8 cellular contexts compared by ENCODE assay signal in genomic region chr1:41918450-41919043, GRCh38. TPM values are rescaled to one million over a fixed set of nuclear protein-coding genes. Genes with fewer than 3 reads are reported as not detected.
DNase-seq lines count a peak whose midpoint lies in the region; ATAC-seq, FAIRE-seq and TF ChIP-seq lines count a peak whose summit lies in the region.

Gene HIVEP3 (minus strand): TSS chr1:41918922.

- DNase-seq in DMS79 (lab: John Stamatoyannopoulos, UW) (peak; percentile 49), NCI-H146 treated with DMSO at 0.1 percent for 48 hours (lab: John Stamatoyannopoulos, UW; ENCODE audit: unreplicated experiment) (peak; percentile 20), Right ventricle myocardium superior (no peak), pancreas (no peak)
- no peak for DNase-seq in activated T-helper 1 cell treated with anti-CD3 and anti-CD28 coated beads, Interleukin-12 subunit alpha, Interleukin-12 subunit beta, Interleukin-2, Interleukin-4 antibody, amounts not matched to agents 30 ng/mL and 10 ng/mL and 1 ng/mL, durations not matched to agents 14 hours and 24 hours and 36 hours (ENCODE audit: low spot score)
- DNase-seq in effector CD4-positive, alpha-beta T cell, result no peak

- H3K36me3 Mint-ChIP-seq in activated T-helper 1 cell treated with anti-CD3 and anti-CD28 coated beads, Interleukin-12 subunit alpha, Interleukin-12 subunit beta, Interleukin-2, Interleukin-4 antibody, amounts not matched to agents 30 ng/mL and 10 ng/mL and 1 ng/mL, durations not matched to agents 14 hours and 24 hours and 36 hours (ENCODE audit: low read depth), result peaks cover 5% of the 10 kb centered on the region

- H3K27me3 Mint-ChIP-seq in activated T-helper 1 cell treated with anti-CD3 and anti-CD28 coated beads, Interleukin-12 subunit alpha, Interleukin-12 subunit beta, Interleukin-2, Interleukin-4 antibody, amounts not matched to agents 30 ng/mL and 10 ng/mL and 1 ng/mL, durations not matched to agents 14 hours and 24 hours and 36 hours (ENCODE audit: insufficient read depth), result peaks cover 4% of the 10 kb centered on the region

- peak within 1 kb of the TSS in 3 of 4 donors; percentile 25 to 44 (median 35) for H3K27ac ChIP-seq in pancreas

- no peak for FAIRE-seq in pancreas (lab: Jason Lieb, UNC)

- no peaks in the 10 kb centered on the region for H3K27me3 ChIP-seq in pancreas

- no peaks in the 10 kb centered on the region for H3K36me3 ChIP-seq in pancreas

- H3K4me3 Mint-ChIP-seq in activated T-helper 1 cell treated with anti-CD3 and anti-CD28 coated beads, Interleukin-12 subunit alpha, Interleukin-12 subunit beta, Interleukin-2, Interleukin-4 antibody, amounts not matched to agents 30 ng/mL and 10 ng/mL and 1 ng/mL, durations not matched to agents 14 hours and 24 hours and 36 hours, result peak within 1 kb of the TSS; percentile 86

- ATAC-seq in Right ventricle myocardium superior (ENCODE audit: poor library complexity), result peak; percentile 51
- peak; percentile 62 to 75 (median 64) for ATAC-seq in pancreas
- ATAC-seq in GM21367 (IDR thresholded peaks at IDR 0.05; ENCODE audit: unreplicated experiment), result no peak
- no peak for ATAC-seq in HG03439 (IDR thresholded peaks at IDR 0.05; ENCODE audit: unreplicated experiment)

- no peaks in the 10 kb centered on the region for H3K9me3 ChIP-seq in pancreas

- peaks cover 73% of the 10 kb centered on the region for H3K4me1 Mint-ChIP-seq in activated T-helper 1 cell treated with anti-CD3 and anti-CD28 coated beads, Interleukin-12 subunit alpha, Interleukin-12 subunit beta, Interleukin-2, Interleukin-4 antibody, amounts not matched to agents 30 ng/mL and 10 ng/mL and 1 ng/mL, durations not matched to agents 14 hours and 24 hours and 36 hours (ENCODE audit: low read depth)

- peak within 1 kb of the TSS; percentile 95 for H3K27ac Mint-ChIP-seq in activated T-helper 1 cell treated with anti-CD3 and anti-CD28 coated beads, Interleukin-12 subunit alpha, Interleukin-12 subunit beta, Interleukin-2, Interleukin-4 antibody, amounts not matched to agents 30 ng/mL and 10 ng/mL and 1 ng/mL, durations not matched to agents 14 hours and 24 hours and 36 hours

- H3K4me3 ChIP-seq in pancreas, result peak within 1 kb of the TSS; percentile 56 to 72 (median 69)

- TF ChIP-seq CTCF in pancreas (IDR thresholded peaks at IDR 0.05), result no peak

- peaks cover 0 to 12% (median 0%) of the 10 kb centered on the region in 3 donors for H3K4me1 ChIP-seq in pancreas

- intact Hi-C loops in activated T-helper 1 cell treated with anti-CD3 and anti-CD28 coated beads, Interleukin-12 subunit alpha, Interleukin-12 subunit beta, Interleukin-2, Interleukin-4 antibody, amounts not matched to agents 30 ng/mL and 10 ng/mL and 1 ng/mL, durations not matched to agents 14 hours and 24 hours and 36 hours (cut with micrococcal nuclease), result loop anchor here (1.0 to 5.0 kb wide), 6 partner anchors 56 to 346 kb away; no protein-coding TSS in a partner anchor
- intact Hi-C loops in Right ventricle myocardium superior (cut with DNase I), result loop anchor here (10.0 kb wide), 1 partner anchor 126 kb away; no protein-coding TSS in a partner anchor
- intact Hi-C loops in pancreas (cut with DNase I), result no loop called here

- H3K9me3 Mint-ChIP-seq in activated T-helper 1 cell treated with anti-CD3 and anti-CD28 coated beads, Interleukin-12 subunit alpha, Interleukin-12 subunit beta, Interleukin-2, Interleukin-4 antibody, amounts not matched to agents 30 ng/mL and 10 ng/mL and 1 ng/mL, durations not matched to agents 14 hours and 24 hours and 36 hours, result peaks cover 7% of the 10 kb centered on the region

- WGBS in pancreas, 2 donors, result 5% methylated on average over 15 of the region's 15 CpGs

RNA-seq across cellular contexts. Expression of gene HIVEP3, which starts in this region (rescaled TPM):
- 75.4 and 76.7 TPM in 2 replicates for total RNA-seq in activated T-helper 1 cell treated with anti-CD3 and anti-CD28 coated beads, Interleukin-12 subunit alpha, Interleukin-12 subunit beta, Interleukin-2, Interleukin-4 antibody, amounts not matched to agents 30 ng/mL and 10 ng/mL and 1 ng/mL, durations not matched to agents 14 hours and 24 hours and 36 hours
- total RNA-seq in Right ventricle myocardium superior (6.4 TPM), pancreas (1 to 10 TPM; 2.8 to 5.0 (median 3.1) TPM)
- 1 to 10 TPM; 2.7 to 3.7 TPM for polyA plus RNA-seq in pancreas

Comparison
In these comparisons a context has a peak if more than half of its experiments do, and no peak if none do; other contexts are left out.
1. RNA of gene HIVEP3 (total RNA-seq): 75.4 to 76.7 TPM in activated T-helper 1 cell treated with anti-CD3 and anti-CD28 coated beads, Interleukin-12 subunit alpha, Interleukin-12 subunit beta, Interleukin-2, Interleukin-4 antibody, amounts not matched to agents 30 ng/mL and 10 ng/mL and 1 ng/mL, durations not matched to agents 14 hours and 24 hours and 36 hours; 6.4 TPM in Right ventricle myocardium superior (single experiment) and 2.8 to 5.0 TPM in pancreas; every median in the first group is over 10 times any median in the second.
2. DNase-seq: peak in DMS79 (single experiment) and NCI-H146 treated with DMSO at 0.1 percent for 48 hours (single experiment); none in activated T-helper 1 cell treated with anti-CD3 and anti-CD28 coated beads, Interleukin-12 subunit alpha, Interleukin-12 subunit beta, Interleukin-2, Interleukin-4 antibody, amounts not matched to agents 30 ng/mL and 10 ng/mL and 1 ng/mL, durations not matched to agents 14 hours and 24 hours and 36 hours (single experiment), Right ventricle myocardium superior (single experiment), pancreas (0 of 6) and effector CD4-positive, alpha-beta T cell (single experiment).
3. ATAC-seq: peak in Right ventricle myocardium superior (single experiment) and pancreas (4 of 4); none in GM21367 (single experiment) and HG03439 (single experiment).
4. intact Hi-C loops: an anchor here in activated T-helper 1 cell treated with anti-CD3 and anti-CD28 coated beads, Interleukin-12 subunit alpha, Interleukin-12 subunit beta, Interleukin-2, Interleukin-4 antibody, amounts not matched to agents 30 ng/mL and 10 ng/mL and 1 ng/mL, durations not matched to agents 14 hours and 24 hours and 36 hours (1.0 to 5.0 kb wide) and Right ventricle myocardium superior (10.0 kb wide); none called in pancreas.